In the genomic region with DNA sequence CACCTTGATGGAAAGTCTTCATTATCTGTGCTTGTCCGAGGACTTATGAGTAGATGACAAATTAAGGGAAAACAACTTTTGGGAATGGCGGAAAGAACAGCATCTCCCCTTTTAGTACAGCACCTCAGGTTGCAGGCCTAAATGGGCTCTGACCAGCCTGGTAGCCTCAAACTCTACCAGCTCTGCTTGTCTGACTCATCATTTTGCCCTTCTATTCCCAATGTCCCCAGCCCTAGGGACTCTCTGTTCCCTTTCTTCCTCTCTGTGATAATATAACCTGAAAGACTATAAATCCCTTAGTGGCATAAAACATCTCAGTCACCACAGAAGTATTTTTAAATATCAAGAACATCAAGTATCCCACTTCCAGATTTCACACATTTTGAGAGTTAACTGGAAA, we compare ENCODE assay signal across 29 cellular contexts.
"Had no signal": no experiment of that assay in that cellular context is flagged by ENCODE, and none has a peak within 500 bp of the region (broad histone marks: within the 10 kb centered on the region; RNA-seq: fewer than 3 reads in every experiment).

No MANE protein-coding gene starts in this region.

- H3K27ac ChIP-seq: body of pancreas, breast epithelium, RWPE1, VCaP had no signal

- DNase-seq: activated B cell treated with CpG ODN at 0.5 μM for 24 hours; activated CD4-positive, alpha-beta memory T cell treated with anti-CD3 and anti-CD28 coated beads for 36 hours; activated CD4-positive, alpha-beta T cell treated with anti-CD3 and anti-CD28 coated beads for 4 hours; activated CD4-positive, alpha-beta T cell treated with anti-CD3 and anti-CD28 coated beads, Interleukin-2, amount 50 U/mL, for 1 hour; activated CD4-positive, CD25-positive, alpha-beta regulatory T cell treated with anti-CD3 and anti-CD28 coated beads, Interleukin-2, amount 50 U/mL, for 72 hours; activated gamma-delta T cell; activated naive CD4-positive, alpha-beta T cell treated with Interleukin-2 at 50 U/mL for 16 hours; activated naive CD8-positive, alpha-beta T cell treated with anti-CD3 and anti-CD28 coated beads, Interleukin-2, amount 10 ng/mL, durations not matched to agents 7 days and 5 days; activated T-cell treated with anti-CD3 and anti-CD28 coated beads, Interleukin-2, amount 50 U/mL, for 24 hours; body of pancreas; NCI-H1105; NCI-H1436; NCI-H1694; NCI-H1930; NCI-H2081 treated with DMSO at 0.1 percent for 48 hours; NCI-H226; NCI-H524 treated with DMSO at 0.1 percent for 48 hours; PC-3; SIG-M5; T-cell; T-helper 2 cell; T-helper 9 cell had no signal

- H3K9me3 ChIP-seq: body of pancreas, breast epithelium had no signal

- H3K36me3 ChIP-seq: breast epithelium had no signal

- H3K4me1 Mint-ChIP-seq: activated B cell treated with CpG ODN at 0.5 μM for 24 hours; activated naive CD4-positive, alpha-beta T cell treated with anti-CD3 and anti-CD28 coated beads, Interleukin-2, amount 50 U/mL, for 24 hours; activated naive CD8-positive, alpha-beta T cell treated with anti-CD3 and anti-CD28 coated beads, Interleukin-2, amount 10 ng/mL, durations not matched to agents 7 days and 5 days; T-cell had no signal

- H3K27ac Mint-ChIP-seq: activated B cell treated with CpG ODN at 0.5 μM for 24 hours; activated CD4-positive, alpha-beta memory T cell treated with anti-CD3 and anti-CD28 coated beads for 36 hours; activated naive CD8-positive, alpha-beta T cell treated with anti-CD3 and anti-CD28 coated beads, Interleukin-2, amount 10 ng/mL, durations not matched to agents 7 days and 5 days; activated T-cell treated with anti-CD3 and anti-CD28 coated beads, Interleukin-2, amount 50 U/mL, for 24 hours; activated T-helper 2 cell treated with anti-CD3 and anti-CD28 coated beads, Interferon-gamma antibody, Interleukin-2, Interleukin-4, amounts not matched to agents 10 μg/mL and 5 μg/mL and 100 μg/mL, durations not matched to agents 14 hours and 24 hours and 36 hours; T-cell had no signal

- H3K4me3 ChIP-seq: body of pancreas, breast epithelium had no signal

- H3K27me3 Mint-ChIP-seq: activated B cell treated with CpG ODN at 0.5 μM for 24 hours; activated CD4-positive, alpha-beta memory T cell treated with anti-CD3 and anti-CD28 coated beads for 36 hours; activated naive CD4-positive, alpha-beta T cell treated with anti-CD3 and anti-CD28 coated beads, Interleukin-2, amount 50 U/mL, for 24 hours; activated naive CD8-positive, alpha-beta T cell treated with anti-CD3 and anti-CD28 coated beads, Interleukin-2, amount 10 ng/mL, durations not matched to agents 7 days and 5 days; activated T-cell treated with anti-CD3 and anti-CD28 coated beads, Interleukin-2, amount 50 U/mL, for 24 hours; T-cell had no signal

- H3K9me3 Mint-ChIP-seq: activated B cell treated with CpG ODN at 0.5 μM for 24 hours; activated CD4-positive, alpha-beta memory T cell treated with anti-CD3 and anti-CD28 coated beads for 36 hours; activated naive CD4-positive, alpha-beta T cell treated with anti-CD3 and anti-CD28 coated beads, Interleukin-2, amount 50 U/mL, for 24 hours; activated naive CD8-positive, alpha-beta T cell treated with anti-CD3 and anti-CD28 coated beads, Interleukin-2, amount 10 ng/mL, durations not matched to agents 7 days and 5 days; activated T-cell treated with anti-CD3 and anti-CD28 coated beads, Interleukin-2, amount 50 U/mL, for 24 hours; activated T-helper 2 cell treated with anti-CD3 and anti-CD28 coated beads, Interferon-gamma antibody, Interleukin-2, Interleukin-4, amounts not matched to agents 10 μg/mL and 5 μg/mL and 100 μg/mL, durations not matched to agents 14 hours and 24 hours and 36 hours; T-cell had no signal

- H3K4me3 Mint-ChIP-seq: activated B cell treated with CpG ODN at 0.5 μM for 24 hours; activated CD4-positive, alpha-beta memory T cell treated with anti-CD3 and anti-CD28 coated beads for 36 hours; activated naive CD4-positive, alpha-beta T cell treated with anti-CD3 and anti-CD28 coated beads, Interleukin-2, amount 50 U/mL, for 24 hours; activated naive CD8-positive, alpha-beta T cell treated with anti-CD3 and anti-CD28 coated beads, Interleukin-2, amount 10 ng/mL, durations not matched to agents 7 days and 5 days; activated T-cell treated with anti-CD3 and anti-CD28 coated beads, Interleukin-2, amount 50 U/mL, for 24 hours; T-cell had no signal

- H3K27me3 ChIP-seq: body of pancreas, breast epithelium had no signal

- H3K4me1 ChIP-seq: body of pancreas, breast epithelium had no signal

- ATAC-seq: body of pancreas, PC-3, Right ventricle myocardium inferior, SK-N-SH treated with all-trans-retinoic acid at 6 μM for 48 hours, T-cell had no signal
